In genomic region chr2:40281021-40281940, GRCh38 we compare ENCODE assay signal across 9 cellular contexts.
A peak's percentile ranks its signal among the peaks of the same experiment; 100 is the strongest.
DNase-seq lines count a peak whose midpoint lies in the region; ATAC-seq and TF ChIP-seq lines count a peak whose summit lies in the region.
"Had no signal": no experiment of that assay in that cellular context is flagged by ENCODE, and none has a peak within 500 bp of the region (broad histone marks: within the 10 kb centered on the region; RNA-seq: fewer than 3 reads in every experiment).

No MANE protein-coding gene starts in this region.

- TF ChIP-seq CTCF in GM10248 (IDR thresholded peaks at IDR 0.05; ENCODE audit: control extremely low read depth, extremely low read depth, low read depth, missing control alignments) = no peak

- H3K27me3 ChIP-seq in aorta (ENCODE audit: control insufficient read depth in 1 of 2, insufficient read depth in 2 of 2, low read length in 1 of 2) = no peaks in the 10 kb centered on the region

- ATAC-seq in GM21515 (IDR thresholded peaks at IDR 0.05; ENCODE audit: unreplicated experiment) = peak; percentile 65
- ATAC-seq in left cardiac atrium = peak; percentile 49 to 74
- peak; percentile 72 for ATAC-seq in aorta (ENCODE audit: low FRiP score)

- 4 to 6% methylated on average over 3 of the region's 3 CpGs for WGBS in aorta, 2 donors

- H3K27ac ChIP-seq in aorta (ENCODE audit: low read depth in 1 of 2, low read length in 2 of 2) = peak overlapping the region; percentile 76 to 78

- POLR2A ChIA-PET in GM10248 (lab: Yijun Ruan, JAX) = no interaction called here

- intact Hi-C loops in left cardiac atrium (cut with DNase I) (no loop called here), aorta (cut with DNase I) (loop anchor here in 1 of 2 donors (5.0 to 10.0 kb wide), 2 partner anchors 39 to 154 kb away; no protein-coding TSS in a partner anchor)

- CTCF ChIA-PET in GM10248 (lab: Yijun Ruan, JAX) = interaction anchor here (1.1 to 1.3 kb wide), 3 partner anchors 10 to 38 kb away, joined by 3 to 4 read pairs (median 4); no protein-coding TSS in a partner anchor

- in situ Hi-C loops in ACHN (cut with HindIII; ENCODE audit: low pct_ligation_motif_present, low pct_unique_long_range_greater_than_20kb, low sequenced_read_pairs) = no loop called here

- no peaks in the 10 kb centered on the region for H3K9me3 ChIP-seq in aorta (ENCODE audit: control insufficient read depth, low read length)

- DNase-seq in ACHN (peak; percentile 92), NCI-H226 (peak; percentile 18), left cardiac atrium (no peak), aorta (no peak), GM10248 (ENCODE audit: extremely low spot score) (no peak), COLO668 (lab: John Stamatoyannopoulos, UW; ENCODE audit: unreplicated experiment) (no peak)
- DNase-seq in stimulated activated CD4-positive, alpha-beta T cell treated with anti-CD3 and anti-CD28 coated beads, Interleukin-1b, Interleukin-23, amount 100 ng/mL, for 48 hours = no peak
- DNase-seq: DND-41 had no signal

- no peak overlapping the region for H3K4me3 ChIP-seq in aorta (ENCODE audit: low read length in 2 of 2)

- peaks cover 4 to 5% of the 10 kb centered on the region in 2 donors for H3K4me1 ChIP-seq in aorta (ENCODE audit: control insufficient read depth in 1 of 2, insufficient read depth in 2 of 2, low read length in 2 of 2)

- H3K36me3 ChIP-seq in aorta (ENCODE audit: control insufficient read depth in 1 of 2, insufficient read depth in 2 of 2, low read length in 1 of 2) = no peaks in the 10 kb centered on the region

Comparison
In these comparisons a context has a peak if more than half of its experiments do, and no peak if none do; other contexts are left out.
1. DNase-seq: peak in ACHN (single experiment) and NCI-H226 (single experiment); none in left cardiac atrium (single experiment), aorta (0 of 2), stimulated activated CD4-positive, alpha-beta T cell treated with anti-CD3 and anti-CD28 coated beads, Interleukin-1b, Interleukin-23, amount 100 ng/mL, for 48 hours (single experiment), GM10248 (single experiment) and COLO668 (single experiment).
2. Peak in every context shown above with its lines, with median percentiles within 50 percentile points of each other: ATAC-seq.